ENCODE assay signal across 34 cellular contexts in genomic region chr7:122482212-122482611, GRCh38.
"Had no signal": no experiment of that assay in that cellular context is flagged by ENCODE, and none has a peak within 500 bp of the region (broad histone marks: within the 10 kb centered on the region; RNA-seq: fewer than 3 reads in every experiment).

No MANE protein-coding gene starts in this region.

- H3K27ac ChIP-seq: adrenal gland, ascending aorta, body of pancreas, brain microvascular endothelial cell, breast epithelium, cardiac muscle cell had no signal

- DNase-seq: activated effector memory CD4-positive, alpha-beta T cell treated with anti-CD3 and anti-CD28 coated beads, Interleukin-2, amount 50 U/mL, for 16 hours; activated effector memory CD4-positive, alpha-beta T cell treated with Interleukin-2 at 50 U/mL for 16 hours; activated gamma-delta T cell; activated gamma-delta T cell treated with Interleukin-2 at 50 U/mL for 16 hours; activated naive CD4-positive, alpha-beta T cell; activated naive CD4-positive, alpha-beta T cell treated with anti-CD3 and anti-CD28 coated beads for 36 hours; activated naive CD4-positive, alpha-beta T cell treated with anti-CD3 and anti-CD28 coated beads, Interleukin-2, amount 10 ng/mL, durations not matched to agents 7 days and 5 days; activated naive CD4-positive, alpha-beta T cell treated with anti-CD3 and anti-CD28 coated beads, Interleukin-2, amount 50 U/mL, for 16 hours; activated naive CD4-positive, alpha-beta T cell treated with Interleukin-2 at 50 U/mL for 16 hours; activated naive CD8-positive, alpha-beta T cell treated with anti-CD3 and anti-CD28 coated beads for 36 hours; activated naive CD8-positive, alpha-beta T cell treated with anti-CD3 and anti-CD28 coated beads, Interleukin-2, amount 10 ng/mL, durations not matched to agents 7 days and 5 days; activated naive CD8-positive, alpha-beta T cell treated with anti-CD3 and anti-CD28 coated beads, Interleukin-2, amount 50 U/mL, for 24 hours; activated T-cell treated with anti-CD3 and anti-CD28 coated beads, Interleukin-2, amount 50 U/mL, for 1 hour; activated T-cell treated with anti-CD3 and anti-CD28 coated beads, Interleukin-2, amount 50 U/mL, for 24 hours; activated T-cell treated with anti-CD3 and anti-CD28 coated beads, Interleukin-2, amount 50 U/mL, for 4 hours; activated T-cell treated with anti-CD3 and anti-CD28 coated beads, Interleukin-2, amount 50 U/mL, for 48 hours; activated T-cell treated with anti-CD3 and anti-CD28 coated beads, Interleukin-2, amount 50 U/mL, for 72 hours; adrenal gland; amniotic stem cell; amygdala; anterior cingulate cortex; aorta; body of pancreas; brain microvascular endothelial cell; caudate nucleus; central memory CD4-positive, alpha-beta T cell; cerebellar nuclear complex had no signal

- H3K4me3 ChIP-seq: adrenal gland, ascending aorta, body of pancreas, breast epithelium, cardiac muscle cell had no signal

- H3K9me3 ChIP-seq: adrenal gland, ascending aorta, body of pancreas, breast epithelium had no signal

- H3K27me3 ChIP-seq: adrenal gland, ascending aorta, body of pancreas, brain microvascular endothelial cell, breast epithelium, cardiac muscle cell had no signal

- FAIRE-seq: astrocyte, bronchial epithelial cell had no signal

- ATAC-seq: activated naive CD4-positive, alpha-beta T cell treated with anti-CD3 and anti-CD28 coated beads, Interleukin-2, amount 50 U/mL, for 72 hours; activated naive CD8-positive, alpha-beta T cell treated with anti-CD3 and anti-CD28 coated beads, Interleukin-2, amount 50 U/mL, for 24 hours; activated T-cell treated with anti-CD3 and anti-CD28 coated beads, Interleukin-2, amount 50 U/mL, for 4 hours; activated T-cell treated with anti-CD3 and anti-CD28 coated beads, Interleukin-2, amount 50 U/mL, for 72 hours; activated T-helper 17 cell treated with anti-CD3 and anti-CD28 coated beads, Interleukin-2, amount 50 U/mL, for 72 hours; body of pancreas had no signal

- H3K4me1 ChIP-seq: adrenal gland, ascending aorta, body of pancreas, breast epithelium had no signal

- H3K36me3 ChIP-seq: adrenal gland, ascending aorta, brain microvascular endothelial cell, breast epithelium, cardiac muscle cell had no signal
